15 cellular contexts compared by ENCODE assay signal in genomic region chr14:89600029-89600428, GRCh38.
"Had no signal": no experiment of that assay in that cellular context is flagged by ENCODE, and none has a peak within 500 bp of the region (broad histone marks: within the 10 kb centered on the region; RNA-seq: fewer than 3 reads in every experiment).

No MANE protein-coding gene starts in this region.

- H3K27ac Mint-ChIP-seq: activated CD4-positive, alpha-beta T cell treated with anti-CD3 and anti-CD28 coated beads, Interleukin-2, amount 10 ng/mL, durations not matched to agents 24 days and 14 days; activated T-cell treated with anti-CD3 and anti-CD28 coated beads, Interleukin-2, amount 50 U/mL, for 24 hours had no signal

- DNase-seq: activated CD4-positive, alpha-beta T cell treated with anti-CD3 and anti-CD28 coated beads, Interleukin-2, amount 10 ng/mL, durations not matched to agents 24 days and 14 days; activated gamma-delta T cell treated with Interleukin-2 at 50 U/mL for 16 hours; activated T-cell treated with anti-CD3 and anti-CD28 coated beads, Interleukin-2, amount 50 U/mL, for 24 hours; amniotic stem cell; hypothalamus; midbrain; psoas muscle; right lobe of liver; stimulated activated naive CD4-positive, alpha-beta T cell; SW 1271; upper lobe of right lung had no signal

- H3K27me3 Mint-ChIP-seq: activated CD4-positive, alpha-beta T cell treated with anti-CD3 and anti-CD28 coated beads, Interleukin-2, amount 10 ng/mL, durations not matched to agents 24 days and 14 days; activated T-cell treated with anti-CD3 and anti-CD28 coated beads, Interleukin-2, amount 50 U/mL, for 24 hours had no signal

- H3K27ac ChIP-seq: psoas muscle, right lobe of liver, SJSA1, upper lobe of right lung had no signal

- H3K4me3 ChIP-seq: lung, psoas muscle, right lobe of liver, SJSA1, upper lobe of right lung had no signal

- H3K36me3 ChIP-seq: right lobe of liver, SJSA1, upper lobe of right lung had no signal

- H3K27me3 ChIP-seq: right lobe of liver, SJSA1, upper lobe of right lung had no signal

- ATAC-seq: esophagus mucosa, psoas muscle, right lobe of liver had no signal

- FAIRE-seq: endometrium had no signal

- H3K4me1 ChIP-seq: right lobe of liver, upper lobe of right lung had no signal

- H3K4me3 Mint-ChIP-seq: activated CD4-positive, alpha-beta T cell treated with anti-CD3 and anti-CD28 coated beads, Interleukin-2, amount 10 ng/mL, durations not matched to agents 24 days and 14 days; activated T-cell treated with anti-CD3 and anti-CD28 coated beads, Interleukin-2, amount 50 U/mL, for 24 hours had no signal
